In the genomic region with DNA sequence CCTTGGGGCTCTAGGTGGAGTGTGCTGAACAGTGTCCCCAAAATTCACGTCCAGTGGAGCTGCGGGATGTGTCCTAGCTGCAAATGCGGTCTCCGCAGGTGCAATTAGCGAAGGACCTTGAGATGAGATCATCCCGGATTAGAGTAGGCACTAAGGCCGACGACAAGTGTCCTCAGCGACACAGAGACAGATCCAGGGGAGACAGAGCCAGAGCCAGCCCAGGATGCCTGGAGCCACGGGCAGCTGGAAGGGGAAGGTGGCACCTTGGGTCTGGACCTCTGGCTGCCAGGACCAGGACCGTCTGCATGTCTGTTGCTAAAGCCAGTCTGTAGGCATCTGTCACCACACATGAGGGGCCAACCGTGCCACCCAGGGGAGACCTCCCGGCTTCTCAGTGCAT, we compare ENCODE assay signal across 1 cellular context.
TF ChIP-seq lines count a peak whose summit lies in the region.

No MANE protein-coding gene starts in this region.

TF ChIP-seq in GM23338, 12 proteins besides CTCF, POLR2A, EP300 and RAD21 (continued from another document):
- TF ChIP-seq STAT1 (IDR thresholded peaks at IDR 0.05; ENCODE audit: unreplicated experiment) (no peak), EZH2 (IDR thresholded peaks at IDR 0.05; ENCODE audit: low read depth, unreplicated experiment) (no peak)
